ENCODE assay signal across 8 cellular contexts in genomic region chr20:36462440-36463211, GRCh38.
DNase-seq lines count a peak whose midpoint lies in the region; ATAC-seq, FAIRE-seq and TF ChIP-seq lines count a peak whose summit lies in the region.

No MANE protein-coding gene starts in this region.

- ATAC-seq in K562 (no peak), HG03442 (IDR thresholded peaks at IDR 0.05; ENCODE audit: unreplicated experiment) (no peak)

- no peak overlapping the region for H3K27ac ChIP-seq in MM.1S (ENCODE audit: low read length)
- peak overlapping the region; percentile 75 for H3K27ac ChIP-seq in K562 (ENCODE audit: extremely low read depth, low read depth, low read length)
- peak overlapping the region; percentile 50 for H3K27ac ChIP-seq in keratinocyte (ENCODE audit: control insufficient read depth, insufficient read depth, low read length)

- no peak for TF ChIP-seq RAD21 in K562 (CRISPR knock-in tag; conservative IDR thresholded peaks at IDR 0.05 in 1 of 2, IDR thresholded peaks at IDR 0.05 in 1 of 2)

- no peaks in the 10 kb centered on the region for H4K20me1 ChIP-seq in MM.1S (ENCODE audit: insufficient read depth, low read length)
- H4K20me1 ChIP-seq in K562 (replicated peaks; ENCODE audit: control insufficient read depth, insufficient read depth, low read length): peaks cover 37% of the 10 kb centered on the region
- peaks cover 12% of the 10 kb centered on the region for H4K20me1 ChIP-seq in keratinocyte (ENCODE audit: control insufficient read depth, extremely low read depth, insufficient read depth, low read length)

- no peak overlapping the region for H2AFZ ChIP-seq in MM.1S (ENCODE audit: low read length)
- H2AFZ ChIP-seq in K562 (ENCODE audit: low read depth, low read length): no peak overlapping the region
- H2AFZ ChIP-seq in keratinocyte (ENCODE audit: control insufficient read depth, low read length): no peak overlapping the region

- H3K4me3 ChIP-seq in MM.1S (ENCODE audit: low read length) (peak overlapping the region; percentile 94), K562 (peak overlapping the region; percentile 71), keratinocyte (ENCODE audit: control insufficient read depth in 2 of 3, extremely low read depth in 1 of 3, insufficient read depth in 2 of 3, low read depth in 1 of 3, low read length in 3 of 3) (peak overlapping the region; percentile 77 to 83 (median 79))

- H3K36me3 ChIP-seq in MM.1S (replicated peaks; ENCODE audit: insufficient read depth, low read length) (no peaks in the 10 kb centered on the region), K562 (ENCODE audit: control insufficient read depth, insufficient read depth, low read length) (no peaks in the 10 kb centered on the region; the same call in 2 of the 3 replicates), keratinocyte (ENCODE audit: control insufficient read depth in 2 of 2, extremely low read depth in 1 of 2, insufficient read depth in 2 of 2, low read length in 2 of 2) (peaks cover 0 to 3% of the 10 kb centered on the region in 2 experiments)

- peak overlapping the region; percentile 98 for H3K4me2 ChIP-seq in MM.1S (ENCODE audit: low read depth, low read length)
- peak overlapping the region; percentile 75 for H3K4me2 ChIP-seq in K562 (ENCODE audit: insufficient read depth, low read length)
- H3K4me2 ChIP-seq in keratinocyte (ENCODE audit: control insufficient read depth, extremely low read depth, insufficient read depth, low read depth, low read length): peak overlapping the region; percentile 88

- no TSS peak for BruUV-seq in K562 (replicated peaks; lab: Mats Ljungman, UMichigan)

- peaks cover 21% of the 10 kb centered on the region for H3K79me2 ChIP-seq in MM.1S (ENCODE audit: low read length)
- H3K79me2 ChIP-seq in K562 (ENCODE audit: control insufficient read depth, insufficient read depth, low read length): peaks cover 43% of the 10 kb centered on the region
- H3K79me2 ChIP-seq in keratinocyte (ENCODE audit: control insufficient read depth, insufficient read depth, low read length): peaks cover 40% of the 10 kb centered on the region

- DNase-seq in EH (ENCODE audit: low read depth) (peak; percentile 87), MM.1S (no peak), K562 (ENCODE audit: extremely low read depth in 1 of 4, low spot score in 3 of 4) (peak in 2 of 4 experiments; percentile 28 to 38), keratinocyte (ENCODE audit: low read depth, low spot score) (no peak), DMS153 (lab: John Stamatoyannopoulos, UW) (no peak), NCI-H1930 (lab: John Stamatoyannopoulos, UW) (no peak)
- DNase-seq in stimulated activated CD8-positive, alpha-beta memory T cell treated with anti-CD3 and anti-CD28 coated beads, Interleukin-4, amount 100 ng/mL, for 48 hours: peak; percentile 35

- H3K9ac ChIP-seq in MM.1S (ENCODE audit: low read length) (peak overlapping the region; percentile 80; the same call in 1 of the 2 replicates), K562 (ENCODE audit: insufficient read depth in 1 of 2, low read depth in 2 of 2, low read length in 2 of 2) (peak overlapping the region; percentile 77 to 95), keratinocyte (ENCODE audit: control insufficient read depth, extremely low read depth, insufficient read depth, low read length) (peak overlapping the region; percentile 88)

- H3F3A ChIP-seq in MM.1S (ENCODE audit: insufficient read depth, low read length): peaks cover 6% of the 10 kb centered on the region; the same call in 1 of the 2 replicates

- CTCF ChIA-PET in K562 (lab: Yijun Ruan, JAX; ENCODE audit: low intra/inter-chr PET ratio): no interaction called here

- H3K9me3 ChIP-seq in MM.1S (replicated peaks; ENCODE audit: insufficient read depth, low read length): no peaks in the 10 kb centered on the region
- H3K9me3 ChIP-seq in K562 (replicated peaks; ENCODE audit: control insufficient read depth, insufficient read depth, low read depth, low read length): no peaks in the 10 kb centered on the region
- H3K9me3 ChIP-seq in keratinocyte (ENCODE audit: control insufficient read depth, low read depth, low read length): no peaks in the 10 kb centered on the region

- POLR2A ChIA-PET in K562 (lab: Yijun Ruan, JAX): interaction anchor here (0.6 to 1.7 kb wide), 3 partner anchors 9 to 20 kb away, joined by 3 to 9 read pairs (median 4); no protein-coding TSS in a partner anchor

- TF ChIP-seq POLR2A in K562 (conservative IDR thresholded peaks at IDR 0.05): no peak

- WGBS in K562 (ENCODE audit: insufficient coverage, low coverage, missing lambda C conversion rate): 10% methylated on average over 17 of the region's 21 CpGs

- no peaks in the 10 kb centered on the region for H3K27me3 ChIP-seq in MM.1S (replicated peaks; ENCODE audit: insufficient read depth, low read length)
- H3K27me3 ChIP-seq in K562 (ENCODE audit: control insufficient read depth in 2 of 2, insufficient read depth in 2 of 2, low read length in 2 of 2): no peaks in the 10 kb centered on the region
- H3K27me3 ChIP-seq in keratinocyte (ENCODE audit: control insufficient read depth, extremely low read depth, insufficient read depth, low read length): no peaks in the 10 kb centered on the region

- intact Hi-C loops in K562 (cut with micrococcal nuclease): no loop called here

- dilution Hi-C loops in keratinocyte (cut with MboI; ENCODE audit: extremely low pct_ligation_motif_present, low sequenced_read_pairs): no loop called here

- FAIRE-seq in K562 (lab: Jason Lieb, UNC): no peak
- FAIRE-seq in keratinocyte (lab: Jason Lieb, UNC): no peak

- in situ Hi-C loops in K562 (cut with MboI): no loop called here

- TF ChIP-seq CTCF in MM.1S (IDR thresholded peaks at IDR 0.05; ENCODE audit: low read length) (no peak), K562 (IDR thresholded peaks at IDR 0.05 in 2 of 3, conservative IDR thresholded peaks at IDR 0.05 in 1 of 3; ENCODE audit: insufficient read depth in 2 of 3, low read depth in 1 of 3, low read length in 3 of 3) (no peak), keratinocyte (optimal IDR thresholded peaks at IDR 0.05 in 1 of 3, IDR thresholded peaks at IDR 0.05 in 1 of 3, conservative IDR thresholded peaks at IDR 0.05 in 1 of 3; ENCODE audit: extremely low read depth in 1 of 3, insufficient read depth in 2 of 3, low read length in 3 of 3) (no peak)

- no peaks in the 10 kb centered on the region for H3K9me2 ChIP-seq in MM.1S (replicated peaks; ENCODE audit: insufficient read depth, low read length)

- 0 out of 2 replicates have a peak, but pooled peaks have one; percentile 10 for TF ChIP-seq EP300 in K562 (IDR thresholded peaks at IDR 0.05; ENCODE audit: low read length)

- H3K4me1 ChIP-seq in MM.1S (ENCODE audit: low read length) (peaks cover 45% of the 10 kb centered on the region), K562 (replicated peaks in 1 of 2; ENCODE audit: control insufficient read depth in 2 of 2, insufficient read depth in 2 of 2, low read length in 2 of 2) (peaks cover 50 to 58% of the 10 kb centered on the region in 2 experiments), keratinocyte (ENCODE audit: control insufficient read depth, extremely low read depth, insufficient read depth, low read length) (peaks cover 54% of the 10 kb centered on the region)

- H3K9me1 ChIP-seq in K562 (ENCODE audit: control insufficient read depth, insufficient read depth, low read length): peaks cover 6% of the 10 kb centered on the region
- peaks cover 10% of the 10 kb centered on the region for H3K9me1 ChIP-seq in keratinocyte (ENCODE audit: control insufficient read depth, extremely low read depth, insufficient read depth, low read length)

TF ChIP-seq in K562, 482 proteins besides CTCF, POLR2A, EP300 and RAD21 (continues in another document):
- TF ChIP-seq KDM5B (IDR thresholded peaks at IDR 0.05; ENCODE audit: insufficient replicate concordance, low read depth, low read length) (peak; percentile 17), HMBOX1 (IDR thresholded peaks at IDR 0.05) (no peak), ARHGAP35 (IDR thresholded peaks at IDR 0.05; ENCODE audit: partially characterized antibody) (no peak), MED1 (CRISPR knock-in tag; IDR thresholded peaks at IDR 0.05; ENCODE audit: borderline replicate concordance) (no peak), ZNF561 (CRISPR knock-in tag; conservative IDR thresholded peaks at IDR 0.05) (no peak), HDAC2 (IDR thresholded peaks at IDR 0.05) (no peak), ZNF277 (CRISPR knock-in tag; IDR thresholded peaks at IDR 0.05; ENCODE audit: borderline replicate concordance) (no peak), VEZF1 (CRISPR knock-in tag; IDR thresholded peaks at IDR 0.05) (peak; percentile 28; the same call in 1 of the 2 replicates), NEUROD1 (IDR thresholded peaks at IDR 0.05; ENCODE audit: borderline replicate concordance, low read depth, low read length, partially characterized antibody) (no peak), ZNF699 (CRISPR knock-in tag; IDR thresholded peaks at IDR 0.05; ENCODE audit: insufficient replicate concordance) (no peak)

Comparison
In these comparisons a context has a peak if more than half of its experiments do, and no peak if none do; other contexts are left out.
1. DNase-seq: peak in EH (single experiment) and stimulated activated CD8-positive, alpha-beta memory T cell treated with anti-CD3 and anti-CD28 coated beads, Interleukin-4, amount 100 ng/mL, for 48 hours (single experiment); none in MM.1S (single experiment), keratinocyte (single experiment), DMS153 (single experiment) and NCI-H1930 (0 of 2).
2. Peak in every context shown above with its lines, with median percentiles within 50 percentile points of each other: H3K4me2 ChIP-seq, H3K4me3 ChIP-seq and H3K9ac ChIP-seq.